In genomic region chr3:101262393-101263240, GRCh38 we compare ENCODE assay signal across 16 cellular contexts.
DNase-seq lines count a peak whose midpoint lies in the region; ATAC-seq lines count a peak whose summit lies in the region.
"Had no signal": no experiment of that assay in that cellular context is flagged by ENCODE, and none has a peak within 500 bp of the region (broad histone marks: within the 10 kb centered on the region; RNA-seq: fewer than 3 reads in every experiment).

No MANE protein-coding gene starts in this region.

- peak; percentile 77 for ATAC-seq in GM18873 (IDR thresholded peaks at IDR 0.05; ENCODE audit: low FRiP score, unreplicated experiment)
- ATAC-seq in GM21576 (IDR thresholded peaks at IDR 0.05; ENCODE audit: unreplicated experiment): peak; percentile 76
- ATAC-seq in HG03196 (IDR thresholded peaks at IDR 0.05; ENCODE audit: unreplicated experiment): peak; percentile 72
- ATAC-seq in HG03521 (IDR thresholded peaks at IDR 0.05; ENCODE audit: unreplicated experiment): no peak

- DNase-seq in inferior parietal cortex (ENCODE audit: extremely low spot score): peak; percentile 33
- DNase-seq in NCI-H1694 (lab: John Stamatoyannopoulos, UW): no peak
- DNase-seq in ecto neural progenitor cell (ENCODE audit: low spot score): no peak
- no peak for DNase-seq in epidermal melanocyte (ENCODE audit: insufficient read length, low spot score)
- DNase-seq: activated CD4-positive, alpha-beta T cell treated with anti-CD3 and anti-CD28 coated beads, Interleukin-2, amount 10 ng/mL, durations not matched to agents 24 days and 14 days; C1 segment of cervical spinal cord; cerebellar nuclear complex; foreskin fibroblast; H7; NCI-H2081 treated with DMSO at 0.1 percent for 48 hours; stimulated activated CD4-positive, alpha-beta T cell treated with anti-CD3 and anti-CD28 coated beads, Interleukin-2, amount 100 ng/mL, for 24 hours; stomach had no signal
